15 cellular contexts compared by ENCODE assay signal in genomic region chr4:153809307-153809706, GRCh38. TPM values are rescaled to one million over a fixed set of nuclear protein-coding genes. Genes with fewer than 3 reads are reported as not detected.
DNase-seq lines count a peak whose midpoint lies in the region; ATAC-seq, FAIRE-seq and TF ChIP-seq lines count a peak whose summit lies in the region.
"Had no signal": no experiment of that assay in that cellular context is flagged by ENCODE, and none has a peak within 500 bp of the region (broad histone marks: within the 10 kb centered on the region; RNA-seq: fewer than 3 reads in every experiment).

No MANE protein-coding gene starts in this region.

- no peak overlapping the region for H3K4me2 ChIP-seq in MM.1S (ENCODE audit: low read depth, low read length)

- H3K4me3 ChIP-seq in MM.1S (ENCODE audit: low read length) = no peak overlapping the region
- H3K4me3 ChIP-seq in naive thymus-derived CD4-positive, alpha-beta T cell (ENCODE audit: low read length) = no peak overlapping the region
- H3K4me3 ChIP-seq: body of pancreas, tibial nerve had no signal

- H3K4me1 ChIP-seq in MM.1S (ENCODE audit: low read length) = no peaks in the 10 kb centered on the region
- peaks cover 14 to 18% of the 10 kb centered on the region in 2 donors for H3K4me1 ChIP-seq in naive thymus-derived CD4-positive, alpha-beta T cell (ENCODE audit: control insufficient read depth in 2 of 2, insufficient read depth in 2 of 2, low read length in 2 of 2)
- H3K4me1 ChIP-seq: body of pancreas, tibial nerve had no signal

- CTCF ChIA-PET in naive thymus-derived CD4-positive, alpha-beta T cell (lab: Charles Lee) = no interaction called here

- peak; percentile 75 for FAIRE-seq in GM18507 (lab: Jason Lieb, UNC)
- no peak for FAIRE-seq in GM12892 (lab: Jason Lieb, UNC)
- FAIRE-seq: frontal cortex had no signal

- H3K27ac ChIP-seq in MM.1S (ENCODE audit: low read length) = no peak overlapping the region
- H3K27ac ChIP-seq in naive thymus-derived CD4-positive, alpha-beta T cell (ENCODE audit: low read depth, low read length) = no peak overlapping the region
- H3K27ac ChIP-seq in substantia nigra (ENCODE audit: low read depth, low read length, poor library complexity, severe bottlenecking) = no peak overlapping the region
- H3K27ac ChIP-seq: body of pancreas, tibial nerve had no signal

- DNase-seq in GM18507 (ENCODE audit: extremely low spot score, insufficient read length, low read depth) (no peak), MM.1S (peak; percentile 18), GM12892 (ENCODE audit: insufficient read length) (no peak), substantia nigra (lab: John Stamatoyannopoulos, UW) (no peak)
- peak in 7 of 9 donors; percentile 50 to 84 (median 78) for DNase-seq in naive thymus-derived CD4-positive, alpha-beta T cell
- DNase-seq: body of pancreas, COR-L47, NCI-H2171, retina had no signal

- no peaks in the 10 kb centered on the region for H3F3A ChIP-seq in MM.1S (ENCODE audit: insufficient read depth, low read length)

- intact Hi-C loops in naive thymus-derived CD4-positive, alpha-beta T cell (cut with micrococcal nuclease) = loop anchor here in 1 of 2 donors (1.0 to 2.0 kb wide), 2 partner anchors 19 to 24 kb away; no protein-coding TSS in a partner anchor

- peak; percentile 73 for ATAC-seq in GM19452 (IDR thresholded peaks at IDR 0.05; ENCODE audit: unreplicated experiment)
- ATAC-seq in naive thymus-derived CD4-positive, alpha-beta T cell = peak; percentile 93
- no peak for ATAC-seq in GM21360 (IDR thresholded peaks at IDR 0.05; ENCODE audit: unreplicated experiment)
- ATAC-seq: body of pancreas, Panc1 had no signal

- POLR2A ChIA-PET in naive thymus-derived CD4-positive, alpha-beta T cell (lab: Charles Lee) = no interaction called here

- no peak overlapping the region for H3K9ac ChIP-seq in MM.1S (ENCODE audit: low read length)

- no peak for TF ChIP-seq CTCF in MM.1S (IDR thresholded peaks at IDR 0.05; ENCODE audit: low read length)

- H3K9me3 ChIP-seq in MM.1S (replicated peaks; ENCODE audit: insufficient read depth, low read length) = no peaks in the 10 kb centered on the region
- H3K9me3 ChIP-seq in naive thymus-derived CD4-positive, alpha-beta T cell (ENCODE audit: control insufficient read depth in 2 of 3, low read length in 3 of 3) = no peaks in the 10 kb centered on the region
- H3K9me3 ChIP-seq: body of pancreas had no signal

- H3K4me3 Mint-ChIP-seq in naive thymus-derived CD4-positive, alpha-beta T cell = peak overlapping the region in 8 of 10 donors; percentile 11 to 52 (median 30)

- H3K9me3 Mint-ChIP-seq in naive thymus-derived CD4-positive, alpha-beta T cell = peaks cover 0 to 4% (median 0%) of the 10 kb centered on the region in 11 donors

- H3K36me3 Mint-ChIP-seq in naive thymus-derived CD4-positive, alpha-beta T cell = no peaks in the 10 kb centered on the region

- no peaks in the 10 kb centered on the region for H4K20me1 ChIP-seq in MM.1S (ENCODE audit: insufficient read depth, low read length)

- H3K36me3 ChIP-seq in MM.1S (replicated peaks; ENCODE audit: insufficient read depth, low read length) = no peaks in the 10 kb centered on the region
- H3K36me3 ChIP-seq in naive thymus-derived CD4-positive, alpha-beta T cell (ENCODE audit: control insufficient read depth in 2 of 3, insufficient read depth in 3 of 3, low read length in 3 of 3) = no peaks in the 10 kb centered on the region
- H3K36me3 ChIP-seq: tibial nerve had no signal

- peaks cover 13 to 38% (median 31%) of the 10 kb centered on the region in 7 donors for H3K4me1 Mint-ChIP-seq in naive thymus-derived CD4-positive, alpha-beta T cell

- H3K27me3 Mint-ChIP-seq in naive thymus-derived CD4-positive, alpha-beta T cell = peaks cover 0 to 13% (median 0%) of the 10 kb centered on the region in 5 donors

- no peak overlapping the region for H2AFZ ChIP-seq in MM.1S (ENCODE audit: low read length)

- H3K27me3 ChIP-seq in MM.1S (replicated peaks; ENCODE audit: insufficient read depth, low read length) = no peaks in the 10 kb centered on the region
- no peaks in the 10 kb centered on the region for H3K27me3 ChIP-seq in naive thymus-derived CD4-positive, alpha-beta T cell (ENCODE audit: control insufficient read depth in 2 of 2, insufficient read depth in 2 of 2, low read length in 2 of 2)
- H3K27me3 ChIP-seq: body of pancreas, tibial nerve had no signal

- no peak for TF ChIP-seq POLR2A in GM12892 (IDR thresholded peaks at IDR 0.05; ENCODE audit: low read depth, low read length)

- H3K9me2 ChIP-seq in MM.1S (replicated peaks; ENCODE audit: insufficient read depth, low read length) = no peaks in the 10 kb centered on the region

- no peaks in the 10 kb centered on the region for H3K79me2 ChIP-seq in MM.1S (ENCODE audit: low read length)

- peak overlapping the region in 4 of 9 donors; percentile 3 to 65 (median 12) for H3K27ac Mint-ChIP-seq in naive thymus-derived CD4-positive, alpha-beta T cell

RNA-seq across cellular contexts. Expression of gene SFRP2, which starts 20.4 kb away (rescaled TPM):
- total RNA-seq in naive thymus-derived CD4-positive, alpha-beta T cell = not detected
- polyA plus RNA-seq in naive thymus-derived CD4-positive, alpha-beta T cell = not detected
- polyA plus RNA-seq in GM12892 (2012; ENCODE audit: missing spikeins) = not detected
- total RNA-seq: MCF 10A had no signal

RNA-seq across cellular contexts. Expression of gene RNF175, which starts 49.5 kb away (rescaled TPM):
- total RNA-seq in naive thymus-derived CD4-positive, alpha-beta T cell = 10 to 100 TPM in 1 of 5 experiments, 1 to 10 TPM in 3, not detected in 1; 6.4 to 11.1 (median 8.4) TPM
- polyA plus RNA-seq in naive thymus-derived CD4-positive, alpha-beta T cell = 10 to 100 TPM in 1 of 2 donors, 1 to 10 TPM in 1; 8.4 to 14.0 TPM
- not detected for polyA plus RNA-seq in GM12892 (2012; ENCODE audit: missing spikeins)
- total RNA-seq: body of pancreas had no signal

Comparison
In these comparisons a context has a peak if more than half of its experiments do, and no peak if none do; other contexts are left out.
1. DNase-seq: peak in MM.1S (single experiment) and naive thymus-derived CD4-positive, alpha-beta T cell (7 of 9); none in GM18507 (single experiment), GM12892 (single experiment) and substantia nigra (0 of 49).